ENCODE assay signal across 10 cellular contexts in the genomic region with DNA sequence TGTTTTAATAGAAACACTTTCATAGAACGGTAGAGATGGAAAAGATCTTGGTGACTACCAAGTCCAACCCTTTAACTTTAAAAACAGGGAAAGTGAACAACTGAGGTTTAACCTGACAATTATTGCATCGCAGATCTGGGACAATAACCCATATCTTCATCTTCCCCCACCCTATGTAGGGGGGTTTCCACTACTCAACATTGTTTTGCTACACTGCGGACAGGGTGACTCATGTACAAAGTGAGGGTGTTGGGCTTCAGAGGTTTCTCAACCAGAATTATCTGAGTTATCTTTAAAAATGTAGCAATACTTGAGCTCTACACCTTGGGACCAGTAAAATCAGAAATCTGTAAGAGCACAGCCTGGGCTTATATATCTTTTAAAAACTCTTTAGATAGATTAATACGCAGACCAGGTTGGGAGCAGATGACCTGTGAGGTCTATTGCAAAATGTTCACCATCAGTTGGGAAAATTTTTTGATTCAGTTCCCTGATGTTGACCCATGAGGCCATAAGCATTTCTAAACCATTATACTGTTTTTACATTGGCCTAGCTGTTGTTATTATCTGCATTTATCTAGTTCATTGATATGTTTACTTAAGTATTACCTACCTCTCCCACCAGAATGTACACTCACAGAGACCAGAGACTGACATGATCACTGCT.
A peak's percentile ranks its signal among the peaks of the same experiment; 100 is the strongest.
DNase-seq lines count a peak whose midpoint lies in the region; ATAC-seq and TF ChIP-seq lines count a peak whose summit lies in the region.
"Had no signal": no experiment of that assay in that cellular context is flagged by ENCODE, and none has a peak within 500 bp of the region (broad histone marks: within the 10 kb centered on the region; RNA-seq: fewer than 3 reads in every experiment).

No MANE protein-coding gene starts in this region.

- peak overlapping the region; percentile 76 to 78 for H3K4me3 Mint-ChIP-seq in activated T-cell treated with anti-CD3 and anti-CD28 coated beads, Interleukin-2, amount 50 U/mL, for 72 hours

- H3K27ac ChIP-seq in lower lobe of right lung: peak overlapping the region; percentile 5
- H3K27ac ChIP-seq in uterus: no peak overlapping the region

- H3K9me3 ChIP-seq in lower lobe of right lung (no peaks in the 10 kb centered on the region), uterus (no peaks in the 10 kb centered on the region)

- H3K36me3 ChIP-seq in lower lobe of right lung: no peaks in the 10 kb centered on the region
- H3K36me3 ChIP-seq in uterus: no peaks in the 10 kb centered on the region

- peak; percentile 66 to 70 for DNase-seq in activated T-cell treated with anti-CD3 and anti-CD28 coated beads, Interleukin-2, amount 50 U/mL, for 72 hours
- no peak for DNase-seq in lower lobe of right lung
- no peak for DNase-seq in uterus
- no peak for DNase-seq in NCI-H446 treated with DMSO at 0.1 percent for 48 hours (lab: John Stamatoyannopoulos, UW)
- DNase-seq: DMS153 had no signal

- H3K27me3 Mint-ChIP-seq in activated T-cell treated with anti-CD3 and anti-CD28 coated beads, Interleukin-2, amount 50 U/mL, for 72 hours (ENCODE audit: low read depth): no peaks in the 10 kb centered on the region

- H3K4me1 ChIP-seq in lower lobe of right lung: peaks cover 57% of the 10 kb centered on the region
- no peaks in the 10 kb centered on the region for H3K4me1 ChIP-seq in uterus

- H3K4me1 Mint-ChIP-seq in activated T-cell treated with anti-CD3 and anti-CD28 coated beads, Interleukin-2, amount 50 U/mL, for 72 hours (ENCODE audit: low read depth): peaks cover 85% of the 10 kb centered on the region

- H3K4me3 ChIP-seq in GM08714 (ENCODE audit: low read length) (peak overlapping the region; percentile 28; the same call in 1 of the 2 replicates), lower lobe of right lung (no peak overlapping the region), uterus (no peak overlapping the region)
- H3K4me3 ChIP-seq: K562 had no signal

- H3K27ac Mint-ChIP-seq in activated T-cell treated with anti-CD3 and anti-CD28 coated beads, Interleukin-2, amount 50 U/mL, for 72 hours: peak overlapping the region; percentile 94

- intact Hi-C loops in lower lobe of right lung (cut with DNase I) (no loop called here), uterus (cut with DNase I; ENCODE audit: low total_unique reads) (no loop called here)

- peaks cover 0 to 3% of the 10 kb centered on the region in 2 donors for H3K36me3 Mint-ChIP-seq in activated T-cell treated with anti-CD3 and anti-CD28 coated beads, Interleukin-2, amount 50 U/mL, for 72 hours (ENCODE audit: insufficient read depth in 2 of 2)

- TF ChIP-seq CTCF in lower lobe of right lung (IDR thresholded peaks at IDR 0.05): no peak
- TF ChIP-seq CTCF in uterus (IDR thresholded peaks at IDR 0.05): no peak

- ATAC-seq in HG02981 (IDR thresholded peaks at IDR 0.05; ENCODE audit: unreplicated experiment) (peak; percentile 56), lower lobe of right lung (peak; percentile 26 to 42), HG02973 (IDR thresholded peaks at IDR 0.05; ENCODE audit: unreplicated experiment) (no peak), GM21360 (IDR thresholded peaks at IDR 0.05; ENCODE audit: unreplicated experiment) (no peak)
- peak; percentile 68 to 74 for ATAC-seq in activated T-cell treated with anti-CD3 and anti-CD28 coated beads, Interleukin-2, amount 50 U/mL, for 72 hours (replicated peaks in 1 of 2)
- ATAC-seq: K562 had no signal

- no peak for TF ChIP-seq POLR2A in uterus (IDR thresholded peaks at IDR 0.05)

- no peaks in the 10 kb centered on the region for H3K9me3 Mint-ChIP-seq in activated T-cell treated with anti-CD3 and anti-CD28 coated beads, Interleukin-2, amount 50 U/mL, for 72 hours

- no peaks in the 10 kb centered on the region for H3K27me3 ChIP-seq in lower lobe of right lung (ENCODE audit: low read depth)
- H3K27me3 ChIP-seq in uterus: no peaks in the 10 kb centered on the region

Comparison
In these comparisons a context has a peak if more than half of its experiments do, and no peak if none do; other contexts are left out.
1. ATAC-seq: peak in HG02981 (single experiment), activated T-cell treated with anti-CD3 and anti-CD28 coated beads, Interleukin-2, amount 50 U/mL, for 72 hours (2 of 2) and lower lobe of right lung (2 of 2); none in HG02973 (single experiment) and GM21360 (single experiment).
2. DNase-seq: peak in activated T-cell treated with anti-CD3 and anti-CD28 coated beads, Interleukin-2, amount 50 U/mL, for 72 hours (2 of 2); none in lower lobe of right lung (single experiment), uterus (0 of 2) and NCI-H446 treated with DMSO at 0.1 percent for 48 hours (single experiment).